Comparison of ENCODE assay signal across 17 cellular contexts in genomic region chr4:1048781-1049590, GRCh38. TPM values are rescaled to one million over a fixed set of nuclear protein-coding genes. Genes with fewer than 3 reads are reported as not detected.
DNase-seq lines count a peak whose midpoint lies in the region; ATAC-seq, FAIRE-seq and TF ChIP-seq lines count a peak whose summit lies in the region.
"Had no signal": no experiment of that assay in that cellular context is flagged by ENCODE, and none has a peak within 500 bp of the region (broad histone marks: within the 10 kb centered on the region; RNA-seq: fewer than 3 reads in every experiment).

No MANE protein-coding gene starts in this region.

- POLR2A ChIA-PET in endothelial cell of umbilical vein (lab: Charles Lee), result no interaction called here

- no peaks in the 10 kb centered on the region for H3K9me3 ChIP-seq in endothelial cell of umbilical vein (replicated peaks; ENCODE audit: control insufficient read depth, insufficient read depth, low read length)
- H3K9me3 ChIP-seq: prostate gland had no signal

- H2AFZ ChIP-seq in endothelial cell of umbilical vein (ENCODE audit: low read depth, low read length), result peak overlapping the region; percentile 23
- H2AFZ ChIP-seq: hepatocyte had no signal

- no peak for TF ChIP-seq POLR2A in endothelial cell of umbilical vein (IDR thresholded peaks at IDR 0.05; ENCODE audit: low read depth, low read length)

- DNase-seq in activated naive CD4-positive, alpha-beta T cell treated with anti-CD3 and anti-CD28 coated beads, Interleukin-2, amount 50 U/mL, for 72 hours (ENCODE audit: low spot score in 2 of 2), result no peak
- DNase-seq in activated naive CD4-positive, alpha-beta T cell treated with anti-CD3 and anti-CD28 coated beads, Interleukin-2, amount 50 U/mL, for 16 hours, result no peak
- peak; percentile 76 for DNase-seq in NOMO-1 treated with DMSO at 0.1 percent for 48 hours (lab: John Stamatoyannopoulos, UW; ENCODE audit: unreplicated experiment)
- no peak for DNase-seq in endothelial cell of umbilical vein (ENCODE audit: low read depth, low spot score)
- DNase-seq in stimulated activated effector memory CD8-positive, alpha-beta T cell treated with anti-CD3 and anti-CD28 coated beads, Interleukin-12 subunit alpha, Interleukin-12 subunit beta, amount 100 ng/mL, for 72 hours (ENCODE audit: low spot score in 2 of 2), result no peak
- no peak for DNase-seq in KG1 (lab: John Stamatoyannopoulos, UW)
- DNase-seq in progenitor cell of endocrine pancreas (ENCODE audit: low spot score, unreplicated experiment), result no peak
- DNase-seq: cerebellar nuclear complex, EL, NCI-H446 treated with DMSO at 0.1 percent for 48 hours had no signal

- H3K9ac ChIP-seq in endothelial cell of umbilical vein (replicated peaks; ENCODE audit: extremely low read depth, insufficient read depth, low read length), result no peak overlapping the region

- peaks cover 5 to 6% of the 10 kb centered on the region in 2 experiments for H3K27me3 ChIP-seq in endothelial cell of umbilical vein (ENCODE audit: control insufficient read depth in 2 of 2, insufficient read depth in 2 of 2, low read length in 2 of 2)

- H3K4me1 ChIP-seq in endothelial cell of umbilical vein (ENCODE audit: control insufficient read depth, extremely low read depth, insufficient read depth, low read length), result peaks cover 24% of the 10 kb centered on the region
- H3K4me1 ChIP-seq: prostate gland had no signal

- no peak overlapping the region for H3K4me3 Mint-ChIP-seq in stimulated activated effector memory CD8-positive, alpha-beta T cell treated with anti-CD3 and anti-CD28 coated beads, Interleukin-12 subunit alpha, Interleukin-12 subunit beta, amount 100 ng/mL, for 72 hours
- H3K4me3 Mint-ChIP-seq in progenitor cell of endocrine pancreas (ENCODE audit: low read depth), result no peak overlapping the region

- no peaks in the 10 kb centered on the region for H4K20me1 ChIP-seq in endothelial cell of umbilical vein (replicated peaks; ENCODE audit: control insufficient read depth, extremely low read depth, insufficient read depth, low read length)

- H3K4me2 ChIP-seq in endothelial cell of umbilical vein (ENCODE audit: insufficient read depth, low read length), result no peak overlapping the region
- H3K4me2 ChIP-seq: hepatocyte had no signal

- no peaks in the 10 kb centered on the region for H3K9me3 Mint-ChIP-seq in activated naive CD4-positive, alpha-beta T cell treated with anti-CD3 and anti-CD28 coated beads, Interleukin-2, amount 50 U/mL, for 72 hours
- no peaks in the 10 kb centered on the region for H3K9me3 Mint-ChIP-seq in stimulated activated effector memory CD8-positive, alpha-beta T cell treated with anti-CD3 and anti-CD28 coated beads, Interleukin-12 subunit alpha, Interleukin-12 subunit beta, amount 100 ng/mL, for 72 hours
- H3K9me3 Mint-ChIP-seq in progenitor cell of endocrine pancreas (ENCODE audit: low read depth), result no peaks in the 10 kb centered on the region

- no peak overlapping the region for H3K4me3 ChIP-seq in endothelial cell of umbilical vein (replicated peaks in 1 of 3; ENCODE audit: insufficient read depth in 1 of 3, low read depth in 1 of 3, low read length in 3 of 3)
- H3K4me3 ChIP-seq: hepatocyte, prostate gland had no signal

- TF ChIP-seq CTCF in endothelial cell of umbilical vein (IDR thresholded peaks at IDR 0.05; ENCODE audit: extremely low read depth in 1 of 2, insufficient read depth in 1 of 2, low read depth in 1 of 2, low read length in 2 of 2), result no peak
- TF ChIP-seq CTCF in progenitor cell of endocrine pancreas (IDR thresholded peaks at IDR 0.05; ENCODE audit: unreplicated experiment), result no peak

- no peak overlapping the region for H3K27ac ChIP-seq in endothelial cell of umbilical vein (ENCODE audit: insufficient read depth, low read depth, low read length)
- H3K27ac ChIP-seq: C4-2B, hepatocyte, prostate gland had no signal

- H3K36me3 Mint-ChIP-seq in activated naive CD4-positive, alpha-beta T cell treated with anti-CD3 and anti-CD28 coated beads, Interleukin-2, amount 50 U/mL, for 72 hours, result peaks cover 0 to 6% of the 10 kb centered on the region in 2 donors
- peaks cover 6% of the 10 kb centered on the region for H3K36me3 Mint-ChIP-seq in stimulated activated effector memory CD8-positive, alpha-beta T cell treated with anti-CD3 and anti-CD28 coated beads, Interleukin-12 subunit alpha, Interleukin-12 subunit beta, amount 100 ng/mL, for 72 hours
- H3K36me3 Mint-ChIP-seq in progenitor cell of endocrine pancreas (ENCODE audit: insufficient read depth), result no peaks in the 10 kb centered on the region

- dilution Hi-C loops in endothelial cell of umbilical vein (cut with MboI; ENCODE audit: extremely low pct_ligation_motif_present, low sequenced_read_pairs), result no loop called here

- BruUV-seq in endothelial cell of umbilical vein (replicated peaks; lab: Mats Ljungman, UMichigan), result no TSS peak

- no peaks in the 10 kb centered on the region for H3K79me2 ChIP-seq in endothelial cell of umbilical vein (ENCODE audit: control insufficient read depth, insufficient read depth, low read length)
- H3K79me2 ChIP-seq: hepatocyte had no signal

- no peak overlapping the region for H3K27ac Mint-ChIP-seq in activated naive CD4-positive, alpha-beta T cell treated with anti-CD3 and anti-CD28 coated beads, Interleukin-2, amount 50 U/mL, for 72 hours
- no peak overlapping the region for H3K27ac Mint-ChIP-seq in stimulated activated effector memory CD8-positive, alpha-beta T cell treated with anti-CD3 and anti-CD28 coated beads, Interleukin-12 subunit alpha, Interleukin-12 subunit beta, amount 100 ng/mL, for 72 hours
- no peak overlapping the region for H3K27ac Mint-ChIP-seq in progenitor cell of endocrine pancreas

- intact Hi-C loops in endothelial cell of umbilical vein (cut with micrococcal nuclease), result loop anchor here (5.0 kb wide), 1 partner anchor 267 kb away; no protein-coding TSS in a partner anchor

- H3K27me3 Mint-ChIP-seq in progenitor cell of endocrine pancreas, result peaks cover 58% of the 10 kb centered on the region

- CTCF ChIA-PET in endothelial cell of umbilical vein (lab: Charles Lee), result no interaction called here

- peak; percentile 53 to 91 for ATAC-seq in activated naive CD4-positive, alpha-beta T cell treated with anti-CD3 and anti-CD28 coated beads, Interleukin-2, amount 50 U/mL, for 72 hours
- ATAC-seq in stimulated activated effector memory CD8-positive, alpha-beta T cell treated with anti-CD3 and anti-CD28 coated beads, Interleukin-12 subunit alpha, Interleukin-12 subunit beta, amount 100 ng/mL, for 72 hours, result peak; percentile 75
- ATAC-seq in GM18502 (IDR thresholded peaks at IDR 0.05; ENCODE audit: poor library complexity, unreplicated experiment), result no peak
- ATAC-seq: esophagus mucosa, HCT116 had no signal

- no peaks in the 10 kb centered on the region for H3K36me3 ChIP-seq in endothelial cell of umbilical vein (ENCODE audit: control insufficient read depth in 2 of 2, extremely low read depth in 1 of 2, insufficient read depth in 2 of 2, low read length in 2 of 2)
- H3K36me3 ChIP-seq: prostate gland had no signal

- no peaks in the 10 kb centered on the region for H3K9me1 ChIP-seq in endothelial cell of umbilical vein (replicated peaks; ENCODE audit: control insufficient read depth, extremely low read depth, insufficient read depth, low read length)

- peak; percentile 78 for FAIRE-seq in endothelial cell of umbilical vein (lab: Jason Lieb, UNC)
- FAIRE-seq: TTC549 had no signal

- peaks cover 15% of the 10 kb centered on the region for H3K4me1 Mint-ChIP-seq in stimulated activated effector memory CD8-positive, alpha-beta T cell treated with anti-CD3 and anti-CD28 coated beads, Interleukin-12 subunit alpha, Interleukin-12 subunit beta, amount 100 ng/mL, for 72 hours
- H3K4me1 Mint-ChIP-seq in progenitor cell of endocrine pancreas (ENCODE audit: low read depth), result peaks cover under 1% of the 10 kb centered on the region

TF ChIP-seq in endothelial cell of umbilical vein, 7 proteins besides CTCF, POLR2A, EP300 and RAD21 (continues in another document):
- TF ChIP-seq JUN (IDR thresholded peaks at IDR 0.05; ENCODE audit: borderline replicate concordance, insufficient read depth, insufficient read length, low read depth) (no peak), POLR2AphosphoS5 (IDR thresholded peaks at IDR 0.05; ENCODE audit: insufficient read depth, low read depth, low read length) (no peak), GATA2 (IDR thresholded peaks at IDR 0.05; ENCODE audit: insufficient read depth, insufficient read length, low read depth, low read length) (no peak), MAX (IDR thresholded peaks at IDR 0.05; ENCODE audit: insufficient read depth, insufficient read length) (no peak), FOS (IDR thresholded peaks at IDR 0.05; ENCODE audit: borderline replicate concordance, insufficient read depth, low read length) (no peak), EZH2 (IDR thresholded peaks at IDR 0.05; ENCODE audit: borderline replicate concordance, low read depth, low read length, severe bottlenecking) (no peak)

RNA-seq across cellular contexts. Expression of gene FGFRL1, which starts 37.6 kb away (rescaled TPM):
- 10 to 100 TPM; 10.3 to 27.6 TPM for total RNA-seq in activated naive CD4-positive, alpha-beta T cell treated with anti-CD3 and anti-CD28 coated beads, Interleukin-2, amount 50 U/mL, for 72 hours
- total RNA-seq in endothelial cell of umbilical vein (33.3 and 34.8 TPM in 2 replicates), progenitor cell of endocrine pancreas (121 and 126 TPM in 2 replicates)
- 74.6 and 88.8 TPM in 2 replicates for polyA plus RNA-seq in endothelial cell of umbilical vein
- polyA plus RNA-seq in endothelial cell of umbilical vein (2011; cell fraction: cytosol; rRNA removed), result 73.5 and 75.3 TPM in 2 replicates
- polyA plus RNA-seq in endothelial cell of umbilical vein (2011; cell fraction: nucleus; rRNA removed), result 26.9 and 32.1 TPM in 2 replicates
- 35.4 and 45.4 TPM in 2 replicates for polyA plus RNA-seq in endothelial cell of umbilical vein (2012)
- 115 and 131 TPM in 2 replicates for polyA minus RNA-seq in endothelial cell of umbilical vein
- 17.3 TPM for polyA minus RNA-seq in endothelial cell of umbilical vein (2011; cell fraction: cytosol; rRNA and poly(A)+ RNA removed)
- polyA minus RNA-seq in endothelial cell of umbilical vein (2011; cell fraction: nucleus; rRNA and poly(A)+ RNA removed), result 19.3 and 20.6 TPM in 2 replicates

RNA-seq across cellular contexts. Expression of gene SLC26A1, which starts 55.8 kb away (rescaled TPM):
- total RNA-seq in activated naive CD4-positive, alpha-beta T cell treated with anti-CD3 and anti-CD28 coated beads, Interleukin-2, amount 50 U/mL, for 72 hours, result not detected
- total RNA-seq in endothelial cell of umbilical vein, result 0.32 TPM in 1 of 2 replicates, not detected in the other
- 0.06 and 0.10 TPM in 2 replicates for polyA plus RNA-seq in endothelial cell of umbilical vein
- 0.07 TPM in 1 of 2 replicates, not detected in the other for polyA plus RNA-seq in endothelial cell of umbilical vein (2011; cell fraction: cytosol; rRNA removed)
- polyA plus RNA-seq in endothelial cell of umbilical vein (2011; cell fraction: nucleus; rRNA removed), result 0.14 TPM in 1 of 2 replicates, not detected in the other
- polyA plus RNA-seq in endothelial cell of umbilical vein (2012), result 1.00 and 1.9 TPM in 2 replicates
- not detected in 2 replicates for polyA minus RNA-seq in endothelial cell of umbilical vein
- polyA minus RNA-seq in endothelial cell of umbilical vein (2011; cell fraction: cytosol; rRNA and poly(A)+ RNA removed), result 0.41 TPM
- not detected in 2 replicates for polyA minus RNA-seq in endothelial cell of umbilical vein (2011; cell fraction: nucleus; rRNA and poly(A)+ RNA removed)
- 2.6 and 3.3 TPM in 2 replicates for total RNA-seq in progenitor cell of endocrine pancreas
- total RNA-seq: esophagus mucosa had no signal
